8 cellular contexts compared by ENCODE assay signal in the genomic region with DNA sequence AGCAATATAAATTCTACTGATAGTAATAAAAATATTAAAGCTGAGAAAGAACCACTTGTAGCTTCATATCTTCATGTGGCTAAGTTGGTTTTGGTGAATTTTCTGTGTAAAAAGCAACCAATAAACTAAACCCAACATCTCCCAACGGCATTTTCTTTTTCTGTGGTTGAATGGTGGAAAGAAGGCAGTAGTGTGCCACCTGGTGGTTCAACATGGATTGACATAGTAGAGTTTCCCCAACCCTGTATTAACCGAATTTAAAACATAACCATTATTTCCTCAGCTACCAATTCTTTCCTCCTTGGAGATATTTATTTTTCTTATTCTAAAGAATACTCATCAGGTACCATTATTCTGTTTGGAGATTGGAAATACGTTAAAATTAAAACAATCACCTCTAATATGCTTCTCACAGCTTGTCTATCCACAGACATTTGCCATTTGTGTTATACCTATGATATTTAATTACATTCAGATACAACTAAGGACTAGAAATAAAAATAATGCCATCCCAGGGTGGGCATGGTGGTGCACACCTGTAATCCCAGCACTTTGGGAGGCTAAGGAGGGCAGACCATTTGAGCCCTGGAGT.
DNase-seq lines count a peak whose midpoint lies in the region; ATAC-seq and TF ChIP-seq lines count a peak whose summit lies in the region.

No MANE protein-coding gene starts in this region.

- H3K36me3 ChIP-seq in BE2C = no peaks in the 10 kb centered on the region

- CTCF ChIA-PET in activated CD8-positive, alpha-beta T cell treated with anti-CD3 and anti-CD28 coated beads, Interleukin-2, amount 10 ng/mL, durations not matched to agents 7 days and 5 days (lab: Charles Lee) = interaction anchor here (0.8 to 4.7 kb wide), 19 partner anchors 8 to 497 kb away, joined by 3 to 120 read pairs (median 4); a partner anchor contains a TSS

- H3K4me3 Mint-ChIP-seq in activated CD8-positive, alpha-beta T cell treated with anti-CD3 and anti-CD28 coated beads, Interleukin-2, amount 10 ng/mL, durations not matched to agents 7 days and 5 days = no peak overlapping the region

- H3K27me3 Mint-ChIP-seq in activated CD8-positive, alpha-beta T cell treated with anti-CD3 and anti-CD28 coated beads, Interleukin-2, amount 10 ng/mL, durations not matched to agents 7 days and 5 days (ENCODE audit: low read depth) = no peaks in the 10 kb centered on the region

- H3K4me1 Mint-ChIP-seq in activated CD8-positive, alpha-beta T cell treated with anti-CD3 and anti-CD28 coated beads, Interleukin-2, amount 10 ng/mL, durations not matched to agents 7 days and 5 days (ENCODE audit: low read depth) = no peaks in the 10 kb centered on the region

- ATAC-seq in HG02943 (IDR thresholded peaks at IDR 0.05; ENCODE audit: low read depth, unreplicated experiment) (peak; percentile 78), GM18858 (IDR thresholded peaks at IDR 0.05; ENCODE audit: unreplicated experiment) (no peak)
- ATAC-seq in activated CD8-positive, alpha-beta T cell treated with anti-CD3 and anti-CD28 coated beads, Interleukin-2, amount 10 ng/mL, durations not matched to agents 7 days and 5 days = no peak

- H3K36me3 Mint-ChIP-seq in activated CD8-positive, alpha-beta T cell treated with anti-CD3 and anti-CD28 coated beads, Interleukin-2, amount 10 ng/mL, durations not matched to agents 7 days and 5 days (ENCODE audit: low read depth) = no peaks in the 10 kb centered on the region

- H3K9me3 Mint-ChIP-seq in activated CD8-positive, alpha-beta T cell treated with anti-CD3 and anti-CD28 coated beads, Interleukin-2, amount 10 ng/mL, durations not matched to agents 7 days and 5 days (ENCODE audit: insufficient read depth) = no peaks in the 10 kb centered on the region

- H3K27ac Mint-ChIP-seq in activated CD8-positive, alpha-beta T cell treated with anti-CD3 and anti-CD28 coated beads, Interleukin-2, amount 10 ng/mL, durations not matched to agents 7 days and 5 days = no peak overlapping the region

- DNase-seq in BE2C = peak; percentile 42
- DNase-seq in NCI-H2227 (lab: John Stamatoyannopoulos, UW; ENCODE audit: unreplicated experiment) = peak; percentile 67
- DNase-seq in activated CD8-positive, alpha-beta T cell treated with anti-CD3 and anti-CD28 coated beads, Interleukin-2, amount 10 ng/mL, durations not matched to agents 7 days and 5 days = peak; percentile 56
- peak; percentile 30 for DNase-seq in globus pallidus (ENCODE audit: low spot score)
- DNase-seq in retinal pigment epithelial cell (ENCODE audit: low read depth) = peak; percentile 25

- H3K4me3 ChIP-seq in BE2C (ENCODE audit: low read depth, low read length) (no peak overlapping the region), retinal pigment epithelial cell (ENCODE audit: low read length) (no peak overlapping the region)

- peak; percentile 85 for TF ChIP-seq CTCF in BE2C (IDR thresholded peaks at IDR 0.05; ENCODE audit: low read depth, low read length)
- peak; percentile 57 for TF ChIP-seq CTCF in GM12874 (IDR thresholded peaks at IDR 0.05; ENCODE audit: insufficient read depth, low read depth, low read length)
- peak; percentile 77 for TF ChIP-seq CTCF in retinal pigment epithelial cell (conservative IDR thresholded peaks at IDR 0.05; ENCODE audit: low read depth, low read length)

- H3K9me3 ChIP-seq in BE2C = no peaks in the 10 kb centered on the region

- H3K27me3 ChIP-seq in BE2C = no peaks in the 10 kb centered on the region

- POLR2A ChIA-PET in activated CD8-positive, alpha-beta T cell treated with anti-CD3 and anti-CD28 coated beads, Interleukin-2, amount 10 ng/mL, durations not matched to agents 7 days and 5 days (lab: Charles Lee) = no interaction called here

- no peaks in the 10 kb centered on the region for H3K4me1 ChIP-seq in BE2C
